23 cellular contexts compared by ENCODE assay signal in the genomic region with DNA sequence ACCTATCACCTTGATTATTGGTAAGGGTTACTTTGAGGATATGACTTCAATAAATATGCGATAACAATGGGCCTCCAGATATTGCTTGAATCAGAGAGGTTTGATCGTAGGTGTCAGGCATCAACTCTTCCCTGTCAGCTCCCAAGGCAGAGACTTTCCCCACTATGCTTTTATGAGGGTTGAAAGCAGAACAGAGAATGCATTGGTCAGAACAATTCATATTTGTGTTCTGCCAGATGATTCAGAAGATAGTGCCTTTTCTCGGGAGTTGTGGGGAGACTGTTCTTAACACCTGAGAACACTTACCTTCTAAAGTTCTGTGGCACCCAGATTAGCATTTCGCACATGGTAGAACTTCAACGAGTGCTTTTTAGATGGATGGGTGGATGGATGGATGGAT.
DNase-seq lines count a peak whose midpoint lies in the region; FAIRE-seq and TF ChIP-seq lines count a peak whose summit lies in the region.
"Had no signal": no experiment of that assay in that cellular context is flagged by ENCODE, and none has a peak within 500 bp of the region (broad histone marks: within the 10 kb centered on the region; RNA-seq: fewer than 3 reads in every experiment).

No MANE protein-coding gene starts in this region.

- peak overlapping the region; percentile 4; the same call in 1 of the 2 replicates for H3K4me3 ChIP-seq in OCI-LY3 (ENCODE audit: low read length)
- H3K4me3 ChIP-seq in esophagus muscularis mucosa, result no peak overlapping the region
- H3K4me3 ChIP-seq: BLaER1 had no signal

- H3K27me3 Mint-ChIP-seq in osteocyte (ENCODE audit: unreplicated experiment), result no peaks in the 10 kb centered on the region
- H3K27me3 Mint-ChIP-seq: CD4-positive, alpha-beta memory T cell had no signal

- no peak overlapping the region for H3K9ac ChIP-seq in OCI-LY3 (ENCODE audit: low read length)
- H3K9ac ChIP-seq: BLaER1 had no signal

- H3K9me3 ChIP-seq in OCI-LY3 (ENCODE audit: insufficient read depth, low read length) (no peaks in the 10 kb centered on the region), esophagus muscularis mucosa (no peaks in the 10 kb centered on the region)
- H3K9me3 ChIP-seq: BE2C, BLaER1 had no signal

- no peak for TF ChIP-seq POLR2A in GM12892 (IDR thresholded peaks at IDR 0.05; ENCODE audit: low read depth, low read length)
- TF ChIP-seq POLR2A in esophagus muscularis mucosa (IDR thresholded peaks at IDR 0.05; ENCODE audit: low read depth), result no peak

- no peak for TF ChIP-seq EP300 in esophagus muscularis mucosa (IDR thresholded peaks at IDR 0.05)

- H3K27me3 ChIP-seq in OCI-LY3 (ENCODE audit: low read depth, low read length) (no peaks in the 10 kb centered on the region), esophagus muscularis mucosa (no peaks in the 10 kb centered on the region)
- H3K27me3 ChIP-seq: BE2C, BLaER1 had no signal

- no peak overlapping the region for H3K27ac Mint-ChIP-seq in osteocyte (ENCODE audit: unreplicated experiment)
- H3K27ac Mint-ChIP-seq: CD14-positive monocyte; CD4-positive, alpha-beta memory T cell; CD4-positive, CD25-positive, alpha-beta regulatory T cell; CD8-positive, alpha-beta memory T cell had no signal

- H3K27ac ChIP-seq in OCI-LY3 (ENCODE audit: low read length), result no peak overlapping the region
- no peak overlapping the region for H3K27ac ChIP-seq in esophagus muscularis mucosa (replicated peaks in 1 of 4)
- H3K27ac ChIP-seq: BLaER1 had no signal

- H3K36me3 Mint-ChIP-seq in osteocyte (ENCODE audit: unreplicated experiment), result no peaks in the 10 kb centered on the region
- H3K36me3 Mint-ChIP-seq: CD14-positive monocyte; CD4-positive, alpha-beta memory T cell; CD4-positive, CD25-positive, alpha-beta regulatory T cell; CD8-positive, alpha-beta memory T cell had no signal

- H3K4me1 Mint-ChIP-seq in osteocyte (ENCODE audit: unreplicated experiment), result peaks cover 31% of the 10 kb centered on the region
- H3K4me1 Mint-ChIP-seq: CD4-positive, alpha-beta memory T cell; CD8-positive, alpha-beta memory T cell had no signal

- no peaks in the 10 kb centered on the region for H3K79me2 ChIP-seq in OCI-LY3 (ENCODE audit: low read length)

- H3K36me3 ChIP-seq in OCI-LY3 (replicated peaks; ENCODE audit: low read depth, low read length) (no peaks in the 10 kb centered on the region), esophagus muscularis mucosa (no peaks in the 10 kb centered on the region)
- H3K36me3 ChIP-seq: BE2C, BLaER1 had no signal

- peaks cover 39% of the 10 kb centered on the region for H3K4me1 ChIP-seq in OCI-LY3 (ENCODE audit: low read length)
- peaks cover 0 to 5% (median under 1%) of the 10 kb centered on the region in 4 donors for H3K4me1 ChIP-seq in esophagus muscularis mucosa
- H3K4me1 ChIP-seq: BLaER1 had no signal

- FAIRE-seq in GM12892 (lab: Jason Lieb, UNC), result peak; percentile 92
- FAIRE-seq: A204.1 had no signal

- DNase-seq in GM12892 (ENCODE audit: insufficient read length) (no peak), esophagus muscularis mucosa (ENCODE audit: extremely low spot score) (peak; percentile 80), osteocyte (ENCODE audit: extremely low spot score, unreplicated experiment) (no peak), amygdala (lab: John Stamatoyannopoulos, UW) (no peak), NCI-H1417 treated with DMSO at 0.1 percent for 48 hours (lab: John Stamatoyannopoulos, UW) (no peak)
- DNase-seq: 8988T; ACHN; BE2C; C1 segment of cervical spinal cord; CD4-positive, alpha-beta memory T cell; CD4-positive, CD25-positive, alpha-beta regulatory T cell; CD8-positive, alpha-beta memory T cell; COR-L47; DMS 273 treated with DMSO at 0.1 percent for 48 hours; DMS153; DMS53; DND-41; EL; GDM1 had no signal

- no peaks in the 10 kb centered on the region for H4K20me1 ChIP-seq in OCI-LY3 (ENCODE audit: insufficient read depth, low read length)
- H4K20me1 ChIP-seq: BLaER1 had no signal

- TF ChIP-seq CTCF in OCI-LY3 (IDR thresholded peaks at IDR 0.05; ENCODE audit: low read depth, low read length) (no peak), esophagus muscularis mucosa (IDR thresholded peaks at IDR 0.05) (no peak), osteocyte (IDR thresholded peaks at IDR 0.05) (no peak)

- no peaks in the 10 kb centered on the region for H3K9me3 Mint-ChIP-seq in osteocyte (ENCODE audit: unreplicated experiment)

- intact Hi-C loops in esophagus muscularis mucosa (cut with DNase I), result no loop called here

- H3K4me2 ChIP-seq in OCI-LY3 (ENCODE audit: low read length), result peak overlapping the region; percentile 42
- H3K4me2 ChIP-seq: BLaER1 had no signal

- H2AFZ ChIP-seq in OCI-LY3 (ENCODE audit: low read depth, low read length), result no peak overlapping the region

- WGBS in esophagus muscularis mucosa, result 98% methylated on average over 5 of the region's 5 CpGs

- H3K4me3 Mint-ChIP-seq in osteocyte (ENCODE audit: unreplicated experiment), result no peak overlapping the region
- H3K4me3 Mint-ChIP-seq: CD4-positive, alpha-beta memory T cell; CD4-positive, CD25-positive, alpha-beta regulatory T cell; CD8-positive, alpha-beta memory T cell had no signal
